ENCODE assay signal across 8 cellular contexts in the genomic region with DNA sequence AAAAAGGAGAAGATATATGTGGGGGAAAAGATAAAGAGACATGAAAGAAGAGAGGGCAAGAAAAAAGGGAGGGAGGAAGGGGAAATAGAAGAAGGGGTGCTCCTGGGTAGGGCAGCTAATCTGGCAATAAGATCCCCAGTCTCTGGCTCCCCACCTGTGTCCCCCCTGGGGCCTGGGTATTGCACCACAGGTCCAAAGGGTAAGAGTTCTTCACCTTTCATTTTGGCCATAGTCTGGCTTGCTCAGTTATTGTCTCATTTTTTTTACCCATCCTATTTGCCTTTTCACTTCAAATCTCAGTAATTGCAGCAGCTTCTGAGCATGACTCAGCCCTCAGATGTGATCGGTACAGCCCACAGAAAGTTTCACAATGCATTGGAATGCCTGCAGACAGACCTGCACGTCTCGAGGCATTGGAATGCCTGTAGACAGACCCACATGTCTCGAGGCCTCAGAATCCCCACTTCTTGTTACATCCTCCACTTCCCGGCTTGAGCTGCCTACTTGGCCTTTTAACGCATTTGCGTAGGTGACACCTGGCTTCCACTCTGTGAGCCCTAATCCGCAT.
DNase-seq lines count a peak whose midpoint lies in the region; ATAC-seq, FAIRE-seq and TF ChIP-seq lines count a peak whose summit lies in the region.

No MANE protein-coding gene starts in this region.

- H2BK20ac ChIP-seq in H1 (ENCODE audit: low read length): peak overlapping the region; percentile 78; the same call in 1 of the 2 replicates

- H3K27ac ChIP-seq in H1 (ENCODE audit: low read depth, low read length): no peak overlapping the region

- POLR2A ChIA-PET in H1 (lab: Charles Lee; ENCODE audit: partially characterized antibody): no interaction called here

- H3K56ac ChIP-seq in H1 (replicated peaks; ENCODE audit: insufficient read length, low read depth, low read length): no peak overlapping the region

- H3K4ac ChIP-seq in H1 (replicated peaks; ENCODE audit: insufficient read length, low read depth, low read length): no peak overlapping the region

- H3K9me3 ChIP-seq in H1 (ENCODE audit: insufficient read depth in 2 of 2, low read depth in 1 of 2, low read length in 1 of 2): no peaks in the 10 kb centered on the region

- H3K79me2 ChIP-seq in H1 (ENCODE audit: control insufficient read depth in 1 of 2, insufficient read depth in 2 of 2, low read length in 2 of 2): no peaks in the 10 kb centered on the region

- H3K9ac ChIP-seq in H1 (replicated peaks in 1 of 4; ENCODE audit: extremely low read depth in 1 of 4, low read depth in 3 of 4, low read length in 3 of 4): no peak overlapping the region

- H3K4me2 ChIP-seq in H1 (ENCODE audit: insufficient read depth in 1 of 2, low read depth in 2 of 2, low read length in 2 of 2): no peak overlapping the region

- TF ChIP-seq POLR2A in NB4 (IDR thresholded peaks at IDR 0.05; ENCODE audit: extremely low read depth, insufficient read length) (no peak), H1 (IDR thresholded peaks at IDR 0.05; ENCODE audit: control extremely low read depth in 1 of 2, low read depth in 2 of 2, low read length in 2 of 2) (no peak)

- 85% methylated on average over 8 of the region's 8 CpGs; no CpG with 5 or more reads in 1 of the 2 experiments for WGBS in H1 (ENCODE audit: extremely low coverage in 1 of 2, insufficient coverage in 1 of 2, insufficient read length in 1 of 2, insufficient replicate concordance in 2 of 2, low coverage in 1 of 2, low lambda C conversion rate in 2 of 2, missing lambda C conversion rate in 1 of 2), 2 experiments

- no peak overlapping the region for H2BK15ac ChIP-seq in H1 (ENCODE audit: low read length)

- peak overlapping the region; percentile 33; the same call in 1 of the 2 replicates for H3K18ac ChIP-seq in H1 (ENCODE audit: extremely low read depth, low read length)

- H3K79me1 ChIP-seq in H1 (ENCODE audit: low read depth, low read length): no peaks in the 10 kb centered on the region

- no peak for TF ChIP-seq EP300 in H1 (IDR thresholded peaks at IDR 0.05; ENCODE audit: borderline replicate concordance in 1 of 2, low read depth in 2 of 2, low read length in 2 of 2)

- 0 out of 2 replicates have a peak overlapping the region, but pooled peaks have one; percentile 1 for H2BK5ac ChIP-seq in H1 (ENCODE audit: low read depth, low read length)

- no peak overlapping the region for H3K4me3 ChIP-seq in NB4 (ENCODE audit: low read depth, low read length)
- H3K4me3 ChIP-seq in H1 (ENCODE audit: extremely low read depth in 1 of 4, insufficient read depth in 2 of 4, low read depth in 3 of 4, low read length in 4 of 4): no peak overlapping the region
- H3K4me3 ChIP-seq in skeletal muscle cell (ENCODE audit: low read depth, low read length): no peak overlapping the region

- peak overlapping the region; percentile 54; the same call in 1 of the 2 replicates for H2AK5ac ChIP-seq in H1 (ENCODE audit: low read depth, low read length)

- H3K36me3 ChIP-seq in H1 (ENCODE audit: control insufficient read depth in 2 of 4, insufficient read depth in 4 of 4, low read length in 3 of 4): no peaks in the 10 kb centered on the region

- no peak overlapping the region for H3K23ac ChIP-seq in H1 (ENCODE audit: insufficient read length)

- H4K20me1 ChIP-seq in H1 (replicated peaks in 1 of 2; ENCODE audit: control insufficient read depth in 1 of 2, insufficient read depth in 2 of 2, low read length in 2 of 2): no peaks in the 10 kb centered on the region

- no peak overlapping the region for H4K91ac ChIP-seq in H1 (replicated peaks; ENCODE audit: insufficient read length, low read length)

- no peak for FAIRE-seq in H1 (lab: Jason Lieb, UNC)

- H2BK12ac ChIP-seq in H1 (ENCODE audit: low read depth, low read length): peak overlapping the region; percentile 70

- H4K8ac ChIP-seq in H1 (ENCODE audit: extremely low read depth, insufficient read depth, low read length): no peak overlapping the region

- H3K14ac ChIP-seq in H1 (ENCODE audit: insufficient read length): no peak overlapping the region

- DNase-seq in GM13976 (ENCODE audit: low spot score) (peak; percentile 27), NB4 (ENCODE audit: low read depth) (peak; percentile 37), H1 (ENCODE audit: low read depth in 1 of 2, low spot score in 2 of 2) (peak in 1 of 2 experiments; percentile 27), skeletal muscle cell (ENCODE audit: low read depth) (peak; percentile 90), activated gamma-delta T cell (lab: John Stamatoyannopoulos, UW) (no peak), NCI-H1048 (lab: John Stamatoyannopoulos, UW) (no peak), CD1c-positive myeloid dendritic cell (ENCODE audit: extremely low spot score) (no peak)

- no peak overlapping the region for H2BK120ac ChIP-seq in H1 (replicated peaks; ENCODE audit: low read depth, low read length)

- TF ChIP-seq CTCF in GM13976 (IDR thresholded peaks at IDR 0.05; ENCODE audit: borderline replicate concordance, control extremely low read depth, extremely low read depth, insufficient read depth, missing control alignments) (no peak), NB4 (IDR thresholded peaks at IDR 0.05; ENCODE audit: low read depth, low read length) (no peak), H1 (IDR thresholded peaks at IDR 0.05; ENCODE audit: control extremely low read depth in 1 of 3, insufficient read depth in 1 of 3, low read depth in 1 of 3, low read length in 3 of 3) (no peak)

- TF ChIP-seq RAD21 in H1 (IDR thresholded peaks at IDR 0.05 in 1 of 2, conservative IDR thresholded peaks at IDR 0.05 in 1 of 2; ENCODE audit: low read depth in 2 of 2, low read length in 2 of 2): no peak

- H2AFZ ChIP-seq in H1 (ENCODE audit: low read length): no peak overlapping the region

- in situ Hi-C loops in GM13976 (cut with MboI; ENCODE audit: low sequenced_read_pairs, unreplicated experiment): no loop called here

- CTCF ChIA-PET in H1 (lab: Charles Lee; ENCODE audit: partially characterized antibody): interaction anchor here (1.0 to 1.3 kb wide), 4 partner anchors 10 to 397 kb away, joined by 3 read pairs; no protein-coding TSS in a partner anchor

- no peaks in the 10 kb centered on the region for H3K27me3 ChIP-seq in H1 (replicated peaks in 1 of 4; ENCODE audit: control insufficient read depth in 3 of 4, extremely low read depth in 1 of 4, insufficient read depth in 3 of 4, low read length in 3 of 4)

- no peak for ATAC-seq in GM18858 (IDR thresholded peaks at IDR 0.05; ENCODE audit: unreplicated experiment)

- peaks cover 2 to 16% (median 10%) of the 10 kb centered on the region in 4 experiments for H3K4me1 ChIP-seq in H1 (replicated peaks in 1 of 4; ENCODE audit: control insufficient read depth in 3 of 4, insufficient read depth in 4 of 4, low read length in 3 of 4)

- no peaks in the 10 kb centered on the region for H3K23me2 ChIP-seq in H1 (ENCODE audit: low read depth, low read length)

- no peak overlapping the region for H4K5ac ChIP-seq in H1 (ENCODE audit: insufficient read length, low read depth, low read length)

TF ChIP-seq in H1, 55 proteins besides CTCF, POLR2A, EP300 and RAD21:
- TF ChIP-seq TEAD4 (IDR thresholded peaks at IDR 0.05; ENCODE audit: low read depth, low read length): peak; percentile 60
- no peak for TF ChIP-seq NANOG (IDR thresholded peaks at IDR 0.05; ENCODE audit: insufficient read depth, low read depth, low read length, poor library complexity, severe bottlenecking)
- TF ChIP-seq, protein P1, sequence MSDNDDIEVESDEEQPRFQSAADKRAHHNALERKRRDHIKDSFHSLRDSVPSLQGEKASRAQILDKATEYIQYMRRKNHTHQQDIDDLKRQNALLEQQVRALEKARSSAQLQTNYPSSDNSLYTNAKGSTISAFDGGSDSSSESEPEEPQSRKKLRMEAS (IDR thresholded peaks at IDR 0.05): no peak
- peak; percentile 78 for TF ChIP-seq CEBPB (IDR thresholded peaks at IDR 0.05; ENCODE audit: low read depth, low read length)

Comparison
In these comparisons a context has a peak if more than half of its experiments do, and no peak if none do; other contexts are left out.
1. DNase-seq: peak in GM13976 (single experiment), NB4 (single experiment) and skeletal muscle cell (single experiment); none in activated gamma-delta T cell (single experiment), NCI-H1048 (single experiment) and CD1c-positive myeloid dendritic cell (single experiment).